20 cellular contexts compared by ENCODE assay signal in the genomic region with DNA sequence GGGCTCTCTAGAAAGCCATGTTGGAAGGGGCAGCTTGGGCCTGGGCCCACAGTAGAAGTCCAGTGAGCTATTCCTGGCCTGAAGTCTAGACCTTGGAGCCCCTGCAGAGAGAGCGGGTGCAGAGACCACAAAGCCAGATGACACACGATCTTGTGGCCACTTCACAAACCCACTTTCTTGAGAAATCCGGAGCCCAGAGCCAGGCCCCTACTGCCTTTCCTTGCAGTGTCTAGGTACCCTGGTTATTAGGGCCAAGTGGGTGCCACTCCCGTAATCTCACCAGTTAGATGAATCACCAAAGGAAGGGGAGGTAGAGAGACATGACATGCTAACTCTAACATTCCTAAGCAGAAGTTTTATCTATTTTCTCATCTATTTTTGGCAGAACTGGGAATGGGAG.
A peak's percentile ranks its signal among the peaks of the same experiment; 100 is the strongest.
DNase-seq lines count a peak whose midpoint lies in the region; ATAC-seq, FAIRE-seq and TF ChIP-seq lines count a peak whose summit lies in the region.
"Had no signal": no experiment of that assay in that cellular context is flagged by ENCODE, and none has a peak within 500 bp of the region (broad histone marks: within the 10 kb centered on the region; RNA-seq: fewer than 3 reads in every experiment).

No MANE protein-coding gene starts in this region.

- H3K79me2 ChIP-seq in SK-N-SH (ENCODE audit: insufficient read depth), result no peaks in the 10 kb centered on the region

- H3K9me2 ChIP-seq in SK-N-SH, result no peaks in the 10 kb centered on the region

- no peak for TF ChIP-seq EP300 in SK-N-SH (IDR thresholded peaks at IDR 0.05; ENCODE audit: borderline replicate concordance in 1 of 2, low read depth in 1 of 2, low read length in 1 of 2)

- 0 out of 2 replicates have a peak overlapping the region, but pooled peaks have one; percentile 15 for H3K4me2 ChIP-seq in SK-N-SH

- no peak for TF ChIP-seq CTCF in SK-N-SH (IDR thresholded peaks at IDR 0.05)
- no peak for TF ChIP-seq CTCF in RWPE1 (conservative IDR thresholded peaks at IDR 0.05; ENCODE audit: low read depth)
- TF ChIP-seq CTCF in epithelial cell of esophagus (IDR thresholded peaks at IDR 0.05; ENCODE audit: insufficient read depth, low read depth, low read length, missing control alignments), result no peak
- no peak for TF ChIP-seq CTCF in adrenal gland (IDR thresholded peaks at IDR 0.05)
- TF ChIP-seq CTCF in uterus (IDR thresholded peaks at IDR 0.05), result no peak

- H3K4me1 ChIP-seq in SK-N-SH (ENCODE audit: control insufficient read depth in 1 of 2, insufficient read depth in 2 of 2, low read depth in 1 of 2, low read length in 1 of 2) (peaks cover 0 to 9% of the 10 kb centered on the region in 2 experiments; a peak in 1 of 4 replicates), adrenal gland (replicated peaks in 1 of 2) (no peaks in the 10 kb centered on the region), uterus (no peaks in the 10 kb centered on the region)
- H3K4me1 ChIP-seq: Peyer's patch had no signal

- TF ChIP-seq RAD21 in SK-N-SH (IDR thresholded peaks at IDR 0.05; ENCODE audit: low read length), result no peak

- H4K20me1 ChIP-seq in SK-N-SH (ENCODE audit: insufficient read depth), result no peaks in the 10 kb centered on the region

- no peaks in the 10 kb centered on the region for H3K9me3 ChIP-seq in SK-N-SH
- no peaks in the 10 kb centered on the region for H3K9me3 ChIP-seq in adrenal gland (replicated peaks in 1 of 3)
- no peaks in the 10 kb centered on the region for H3K9me3 ChIP-seq in uterus
- H3K9me3 ChIP-seq: Peyer's patch had no signal

- TF ChIP-seq POLR2A in adrenal gland (IDR thresholded peaks at IDR 0.05) (no peak), uterus (IDR thresholded peaks at IDR 0.05) (no peak)

- H3K27ac ChIP-seq in SK-N-SH (ENCODE audit: low read depth in 2 of 2, low read length in 1 of 2) (no peak overlapping the region), RWPE1 (peak overlapping the region; percentile 60), adrenal gland (no peak overlapping the region), uterus (no peak overlapping the region)
- H3K27ac ChIP-seq: 22Rv1, Peyer's patch had no signal

- peaks cover 7% of the 10 kb centered on the region for H3F3A ChIP-seq in SK-N-SH (replicated peaks; ENCODE audit: insufficient read depth)

- intact Hi-C loops in adrenal gland (cut with DNase I), result no loop called here
- intact Hi-C loops in uterus (cut with DNase I; ENCODE audit: low total_unique reads), result no loop called here

- CTCF ChIA-PET in SK-N-SH (lab: Yijun Ruan, JAX), result no interaction called here
- CTCF ChIA-PET in RWPE1 (lab: Yijun Ruan, JAX), result interaction anchor here (0.6 kb wide), 1 partner anchor 21 kb away, joined by 3 read pairs; no protein-coding TSS in a partner anchor

- H3K27me3 ChIP-seq in SK-N-SH (ENCODE audit: insufficient read depth) (no peaks in the 10 kb centered on the region; the same call in 1 of the 2 replicates), adrenal gland (no peaks in the 10 kb centered on the region), uterus (no peaks in the 10 kb centered on the region)
- H3K27me3 ChIP-seq: Peyer's patch had no signal

- no peak overlapping the region for H2AFZ ChIP-seq in SK-N-SH (ENCODE audit: low read depth)

- no peak for FAIRE-seq in urothelium cell line (lab: Jason Lieb, UNC)
- FAIRE-seq: G401.6, H54 had no signal

- H3K4me3 ChIP-seq in SK-N-SH (ENCODE audit: low read depth in 2 of 2, low read length in 1 of 2) (no peak overlapping the region), epithelial cell of esophagus (ENCODE audit: low read length) (no peak overlapping the region), adrenal gland (no peak overlapping the region), uterus (no peak overlapping the region)
- H3K4me3 ChIP-seq: Peyer's patch had no signal

- DNase-seq in SK-N-SH (no peak), RWPE1 (ENCODE audit: low spot score) (peak; percentile 24), epithelial cell of esophagus (ENCODE audit: low read depth) (peak; percentile 39), urothelium cell line (ENCODE audit: low spot score) (peak; percentile 45), HCEC 1CT (no peak), adrenal gland (no peak), uterus (no peak)
- DNase-seq: DND-41, HFFc6, Kasumi-1, NCI-H1105 treated with DMSO at 0.1 percent for 48 hours, NCI-H187, NCI-H2107, NCI-H524, Peyer's patch, SIG-M5 had no signal

- H3K9ac ChIP-seq in SK-N-SH, result no peak overlapping the region

- H3K36me3 ChIP-seq in SK-N-SH (replicated peaks in 1 of 2; ENCODE audit: control insufficient read depth in 1 of 2, insufficient read depth in 2 of 2, low read length in 1 of 2) (no peaks in the 10 kb centered on the region), adrenal gland (replicated peaks in 1 of 2) (no peaks in the 10 kb centered on the region), uterus (no peaks in the 10 kb centered on the region)
- H3K36me3 ChIP-seq: Peyer's patch had no signal

- 37% methylated on average over 4 of the region's 4 CpGs for WGBS in SK-N-SH (ENCODE audit: low lambda C conversion rate)
- whole genome bisulfite sequencing in adrenal gland, 4 donors, result 82 to 92% (median 87%) methylated on average over 4 of the region's 4 CpGs

- POLR2A ChIA-PET in SK-N-SH (lab: Yijun Ruan, JAX) (no interaction called here), RWPE1 (lab: Yijun Ruan, JAX; ENCODE audit: low non-redundant PET) (no interaction called here)

- no peak for ATAC-seq in SK-N-SH treated with all-trans-retinoic acid at 6 μM for 48 hours

TF ChIP-seq in SK-N-SH, 30 proteins besides CTCF, POLR2A, EP300 and RAD21 (continues in another document):
- TF ChIP-seq NRF1 (IDR thresholded peaks at IDR 0.05; ENCODE audit: low read depth, low read length) (no peak), TEAD4 (IDR thresholded peaks at IDR 0.05; ENCODE audit: borderline replicate concordance, insufficient read depth) (no peak), CHD2 (IDR thresholded peaks at IDR 0.05; ENCODE audit: low read length, partially characterized antibody) (no peak), SIN3A (IDR thresholded peaks at IDR 0.05; ENCODE audit: borderline replicate concordance, low read depth, low read length) (no peak), REST (IDR thresholded peaks at IDR 0.05; ENCODE audit: low read depth, low read length) (no peak), FOXM1 (IDR thresholded peaks at IDR 0.05; ENCODE audit: low read depth) (no peak), MXI1 (IDR thresholded peaks at IDR 0.05; ENCODE audit: low read depth, low read length) (no peak)

TF ChIP-seq in SK-N-SH treated with all-trans-retinoic acid at 6 μM for 48 hours, 23 proteins besides CTCF, POLR2A, EP300 and RAD21:
- no peak for TF ChIP-seq SNAI2 (CRISPR knock-in tag; IDR thresholded peaks at IDR 0.05)
- no peak for TF ChIP-seq TSHZ2 (CRISPR knock-in tag; IDR thresholded peaks at IDR 0.05)
- no peak for TF ChIP-seq ESRRG (CRISPR knock-in tag; IDR thresholded peaks at IDR 0.05)
- TF ChIP-seq RARB (CRISPR knock-in tag; IDR thresholded peaks at IDR 0.05), result no peak
- no peak for TF ChIP-seq PPARA (CRISPR knock-in tag; IDR thresholded peaks at IDR 0.05; ENCODE audit: borderline replicate concordance)
- no peak for TF ChIP-seq TOX (CRISPR knock-in tag; IDR thresholded peaks at IDR 0.05; ENCODE audit: borderline replicate concordance)
- TF ChIP-seq CSRNP3 (CRISPR knock-in tag; IDR thresholded peaks at IDR 0.05), result no peak
- TF ChIP-seq OSR1 (CRISPR knock-in tag; IDR thresholded peaks at IDR 0.05), result no peak
- TF ChIP-seq ZNF70 (CRISPR knock-in tag; IDR thresholded peaks at IDR 0.05), result no peak
- TF ChIP-seq ZC3H10 (CRISPR knock-in tag; IDR thresholded peaks at IDR 0.05), result no peak

Comparison
In these comparisons a context has a peak if more than half of its experiments do, and no peak if none do; other contexts are left out.
1. DNase-seq: peak in RWPE1 (single experiment), epithelial cell of esophagus (single experiment) and urothelium cell line (single experiment); none in SK-N-SH (single experiment), HCEC 1CT (single experiment), adrenal gland (0 of 7) and uterus (0 of 2).